ENCODE assay signal across 9 cellular contexts in the genomic region with DNA sequence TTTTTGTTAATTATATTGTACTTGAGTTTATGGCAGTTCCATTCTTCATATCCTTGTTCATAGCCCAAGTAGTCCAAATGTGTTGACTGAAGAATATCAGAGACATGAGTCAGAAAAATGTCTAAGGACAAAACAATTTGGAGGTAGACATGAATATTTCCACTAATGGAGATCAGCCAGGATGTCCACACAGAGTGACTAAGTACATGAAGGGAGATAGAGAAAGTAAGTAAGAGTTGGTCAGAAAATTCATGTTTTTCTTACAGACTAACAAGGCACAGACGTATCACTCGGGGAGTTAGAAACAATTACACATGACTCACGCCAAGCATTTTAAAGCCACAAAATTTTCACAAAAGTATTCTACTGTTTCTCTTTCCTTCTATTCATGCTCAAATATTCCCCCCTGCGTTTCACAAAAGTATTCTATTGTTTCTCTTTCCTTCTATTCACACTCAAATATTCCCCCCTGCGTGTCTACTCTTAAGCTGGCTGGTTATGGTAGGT.
DNase-seq lines count a peak whose midpoint lies in the region; ATAC-seq, FAIRE-seq and TF ChIP-seq lines count a peak whose summit lies in the region.
"Had no signal": no experiment of that assay in that cellular context is flagged by ENCODE, and none has a peak within 500 bp of the region (broad histone marks: within the 10 kb centered on the region; RNA-seq: fewer than 3 reads in every experiment).

No MANE protein-coding gene starts in this region.

- BruUV-seq in PC-9 (replicated peaks; lab: Mats Ljungman, UMichigan): no TSS peak
- no TSS peak for BruUV-seq in endothelial cell of umbilical vein (replicated peaks; lab: Mats Ljungman, UMichigan)

- intact Hi-C loops in PC-9 (cut with micrococcal nuclease; ENCODE audit: unreplicated experiment) (no loop called here), endothelial cell of umbilical vein (cut with micrococcal nuclease) (loop anchor here (1.0 to 10.0 kb wide), 9 partner anchors 17 to 1044 kb away; a partner anchor contains a TSS), esophagus muscularis mucosa (cut with DNase I) (no loop called here)

- dilution Hi-C loops in endothelial cell of umbilical vein (cut with MboI; ENCODE audit: extremely low pct_ligation_motif_present, low sequenced_read_pairs): no loop called here

- H3K36me3 ChIP-seq in PC-9 (ENCODE audit: low read depth): no peaks in the 10 kb centered on the region
- H3K36me3 ChIP-seq in endothelial cell of umbilical vein (ENCODE audit: control insufficient read depth in 2 of 2, extremely low read depth in 1 of 2, insufficient read depth in 2 of 2, low read length in 2 of 2): no peaks in the 10 kb centered on the region
- H3K36me3 ChIP-seq in neuronal stem cell (replicated peaks in 1 of 2; ENCODE audit: control insufficient read depth in 2 of 2, insufficient read depth in 2 of 2, low read length in 2 of 2): no peaks in the 10 kb centered on the region
- H3K36me3 ChIP-seq in esophagus muscularis mucosa: no peaks in the 10 kb centered on the region

- POLR2A ChIA-PET in PC-9 (lab: Charles Lee; ENCODE audit: unreplicated experiment): no interaction called here
- POLR2A ChIA-PET in endothelial cell of umbilical vein (lab: Charles Lee): interaction anchor here (1.6 kb wide), 1 partner anchor 17 kb away, joined by 14 read pairs; no protein-coding TSS in a partner anchor

- H2BK120ac ChIP-seq in neuronal stem cell (ENCODE audit: low read depth, low read length): no peak overlapping the region

- H3K27me3 ChIP-seq in PC-9 (ENCODE audit: insufficient read depth, low read depth): no peaks in the 10 kb centered on the region
- no peaks in the 10 kb centered on the region for H3K27me3 ChIP-seq in endothelial cell of umbilical vein (ENCODE audit: control insufficient read depth in 2 of 2, insufficient read depth in 2 of 2, low read length in 2 of 2)
- H3K27me3 ChIP-seq in neuronal stem cell (ENCODE audit: control insufficient read depth in 3 of 3, insufficient read depth in 3 of 3, low read depth in 1 of 3, low read length in 3 of 3): no peaks in the 10 kb centered on the region
- H3K27me3 ChIP-seq in esophagus muscularis mucosa: no peaks in the 10 kb centered on the region

- TF ChIP-seq CTCF in PC-9 (conservative IDR thresholded peaks at IDR 0.05): no peak
- no peak for TF ChIP-seq CTCF in endothelial cell of umbilical vein (IDR thresholded peaks at IDR 0.05; ENCODE audit: extremely low read depth in 1 of 2, insufficient read depth in 1 of 2, low read depth in 1 of 2, low read length in 2 of 2)
- no peak for TF ChIP-seq CTCF in esophagus muscularis mucosa (IDR thresholded peaks at IDR 0.05)

- peak overlapping the region; percentile 70 for H3K27ac ChIP-seq in PC-9
- peak overlapping the region; percentile 96 for H3K27ac ChIP-seq in endothelial cell of umbilical vein (ENCODE audit: insufficient read depth, low read depth, low read length)
- no peak overlapping the region for H3K27ac ChIP-seq in neuronal stem cell (replicated peaks; ENCODE audit: low read length)
- peak overlapping the region in 1 of 4 donors; percentile 24 for H3K27ac ChIP-seq in esophagus muscularis mucosa (replicated peaks in 1 of 4)

- H3K18ac ChIP-seq in neuronal stem cell (ENCODE audit: low read length): no peak overlapping the region

- TF ChIP-seq POLR2A in endothelial cell of umbilical vein (IDR thresholded peaks at IDR 0.05; ENCODE audit: low read depth, low read length): no peak
- TF ChIP-seq POLR2A in esophagus muscularis mucosa (IDR thresholded peaks at IDR 0.05; ENCODE audit: low read depth): no peak

- H4K8ac ChIP-seq in neuronal stem cell (ENCODE audit: low read depth, low read length): no peak overlapping the region

- peaks cover 16% of the 10 kb centered on the region for H3K4me1 ChIP-seq in PC-9 (replicated peaks; ENCODE audit: insufficient read depth)
- peaks cover 45% of the 10 kb centered on the region for H3K4me1 ChIP-seq in endothelial cell of umbilical vein (ENCODE audit: control insufficient read depth, extremely low read depth, insufficient read depth, low read length)
- peaks cover 3 to 19% of the 10 kb centered on the region in 2 donors for H3K4me1 ChIP-seq in neuronal stem cell (ENCODE audit: control insufficient read depth in 2 of 2, insufficient read depth in 1 of 2, low read depth in 1 of 2, low read length in 2 of 2)
- peaks cover 0 to 12% (median 0%) of the 10 kb centered on the region in 4 donors for H3K4me1 ChIP-seq in esophagus muscularis mucosa

- H3K79me2 ChIP-seq in PC-9 (ENCODE audit: low read depth) (no peaks in the 10 kb centered on the region), endothelial cell of umbilical vein (ENCODE audit: control insufficient read depth, insufficient read depth, low read length) (no peaks in the 10 kb centered on the region)

- CTCF ChIA-PET in PC-9 (lab: Charles Lee) (no interaction called here), endothelial cell of umbilical vein (lab: Charles Lee) (interaction anchor here (1.8 to 2.1 kb wide), 3 partner anchors 18 to 134 kb away, joined by 7 to 13 read pairs (median 8); no protein-coding TSS in a partner anchor)

- no peaks in the 10 kb centered on the region for H4K20me1 ChIP-seq in PC-9 (ENCODE audit: insufficient read depth)
- no peaks in the 10 kb centered on the region for H4K20me1 ChIP-seq in endothelial cell of umbilical vein (replicated peaks; ENCODE audit: control insufficient read depth, extremely low read depth, insufficient read depth, low read length)

- no peak overlapping the region for H3K14ac ChIP-seq in neuronal stem cell (ENCODE audit: low read length)

- H3K9ac ChIP-seq in endothelial cell of umbilical vein (replicated peaks; ENCODE audit: extremely low read depth, insufficient read depth, low read length) (peak overlapping the region; percentile 92), neuronal stem cell (ENCODE audit: low read depth, low read length, poor library complexity) (no peak overlapping the region)

- H3K9me1 ChIP-seq in endothelial cell of umbilical vein (replicated peaks; ENCODE audit: control insufficient read depth, extremely low read depth, insufficient read depth, low read length): no peaks in the 10 kb centered on the region

- H3K23ac ChIP-seq in neuronal stem cell (ENCODE audit: low read depth, low read length, poor library complexity): no peak overlapping the region

- FAIRE-seq in endothelial cell of umbilical vein (lab: Jason Lieb, UNC): peak; percentile 90

- H3K4me2 ChIP-seq in PC-9 (peak overlapping the region; percentile 64), endothelial cell of umbilical vein (ENCODE audit: insufficient read depth, low read length) (peak overlapping the region; percentile 88), neuronal stem cell (ENCODE audit: insufficient read depth, low read length, poor library complexity, severe bottlenecking) (no peak overlapping the region)

- H2AFZ ChIP-seq in PC-9 (peak overlapping the region; percentile 72), endothelial cell of umbilical vein (ENCODE audit: low read depth, low read length) (peak overlapping the region; percentile 21), neuronal stem cell (ENCODE audit: low read length) (peak overlapping the region; percentile 78)

- H3K9me3 ChIP-seq in PC-9 (ENCODE audit: insufficient read depth, low read depth): peaks cover 7% of the 10 kb centered on the region; the same call in 1 of the 2 replicates
- H3K9me3 ChIP-seq in endothelial cell of umbilical vein (replicated peaks; ENCODE audit: control insufficient read depth, insufficient read depth, low read length): no peaks in the 10 kb centered on the region
- no peaks in the 10 kb centered on the region for H3K9me3 ChIP-seq in neuronal stem cell (replicated peaks in 1 of 2; ENCODE audit: control insufficient read depth in 2 of 2, insufficient read depth in 1 of 2, low read depth in 1 of 2, low read length in 2 of 2)
- H3K9me3 ChIP-seq in esophagus muscularis mucosa: no peaks in the 10 kb centered on the region

- ATAC-seq in GM21737 (IDR thresholded peaks at IDR 0.05; ENCODE audit: unreplicated experiment) (no peak), HG03045 (IDR thresholded peaks at IDR 0.05; ENCODE audit: unreplicated experiment) (no peak)

- H2BK5ac ChIP-seq in neuronal stem cell (ENCODE audit: low read length): no peak overlapping the region

- H3F3A ChIP-seq in PC-9 (ENCODE audit: insufficient read depth, low read depth): peaks cover 9% of the 10 kb centered on the region; the same call in 1 of the 2 replicates

- no peaks in the 10 kb centered on the region for H3K9me2 ChIP-seq in PC-9 (ENCODE audit: insufficient read depth)

- DNase-seq in Caki2 (ENCODE audit: low read depth) (peak; percentile 88), PC-9 (peak; percentile 28 to 89), endothelial cell of umbilical vein (ENCODE audit: low read depth, low spot score) (peak; percentile 96), neuronal stem cell (ENCODE audit: low spot score) (no peak), esophagus muscularis mucosa (ENCODE audit: extremely low spot score) (no peak), foreskin melanocyte (no peak)
- DNase-seq: NCI-H1694 treated with DMSO at 0.1 percent for 48 hours had no signal

- H3K79me1 ChIP-seq in neuronal stem cell (ENCODE audit: low read depth, low read length): no peaks in the 10 kb centered on the region

- H4K91ac ChIP-seq in neuronal stem cell (ENCODE audit: low read depth, low read length, poor library complexity): no peak overlapping the region

- WGBS in neuronal stem cell (ENCODE audit: extremely low coverage in 2 of 2, insufficient read length in 2 of 2, insufficient replicate concordance in 1 of 2), 2 donors: no CpG with 5 or more reads among the region's 5 CpGs
- 50% methylated on average over 5 of the region's 5 CpGs for WGBS in esophagus muscularis mucosa

- H2BK15ac ChIP-seq in neuronal stem cell (ENCODE audit: low read length): no peak overlapping the region

- no peak overlapping the region for H2BK12ac ChIP-seq in neuronal stem cell (ENCODE audit: low read length)

- TF ChIP-seq EP300 in esophagus muscularis mucosa (IDR thresholded peaks at IDR 0.05): no peak

- H3K4me3 ChIP-seq in PC-9 (peak overlapping the region; percentile 31; the same call in 1 of the 2 replicates), endothelial cell of umbilical vein (replicated peaks in 1 of 3; ENCODE audit: insufficient read depth in 1 of 3, low read depth in 1 of 3, low read length in 3 of 3) (peak overlapping the region in 1 of 3 experiments; percentile 41), neuronal stem cell (ENCODE audit: low read length in 2 of 2) (no peak overlapping the region), esophagus muscularis mucosa (no peak overlapping the region)

- in situ Hi-C loops in Caki2 (cut with HindIII; ENCODE audit: low pct_unique_long_range_greater_than_20kb, low sequenced_read_pairs): no loop called here

- no peak overlapping the region for H2AK5ac ChIP-seq in neuronal stem cell (ENCODE audit: low read depth, low read length)

- no peak overlapping the region for H3K4ac ChIP-seq in neuronal stem cell (ENCODE audit: low read length)

TF ChIP-seq in endothelial cell of umbilical vein, 7 proteins besides CTCF, POLR2A, EP300 and RAD21 (continues in another document):
- TF ChIP-seq FOS (IDR thresholded peaks at IDR 0.05; ENCODE audit: borderline replicate concordance, insufficient read depth, low read length): peak; percentile 96
- TF ChIP-seq GATA2 (IDR thresholded peaks at IDR 0.05; ENCODE audit: insufficient read depth, insufficient read length, low read depth, low read length): peak; percentile 61
- no peak for TF ChIP-seq POLR2AphosphoS5 (IDR thresholded peaks at IDR 0.05; ENCODE audit: insufficient read depth, low read depth, low read length)

Comparison
In these comparisons a context has a peak if more than half of its experiments do, and no peak if none do; other contexts are left out.
1. DNase-seq: peak in Caki2 (single experiment), PC-9 (2 of 2) and endothelial cell of umbilical vein (single experiment); none in neuronal stem cell (single experiment), esophagus muscularis mucosa (single experiment) and foreskin melanocyte (single experiment).
2. H2AFZ ChIP-seq: peak in every context shown above with its lines; median percentile 78 in neuronal stem cell; 72 in PC-9; 21 in endothelial cell of umbilical vein.